In the genomic region with DNA sequence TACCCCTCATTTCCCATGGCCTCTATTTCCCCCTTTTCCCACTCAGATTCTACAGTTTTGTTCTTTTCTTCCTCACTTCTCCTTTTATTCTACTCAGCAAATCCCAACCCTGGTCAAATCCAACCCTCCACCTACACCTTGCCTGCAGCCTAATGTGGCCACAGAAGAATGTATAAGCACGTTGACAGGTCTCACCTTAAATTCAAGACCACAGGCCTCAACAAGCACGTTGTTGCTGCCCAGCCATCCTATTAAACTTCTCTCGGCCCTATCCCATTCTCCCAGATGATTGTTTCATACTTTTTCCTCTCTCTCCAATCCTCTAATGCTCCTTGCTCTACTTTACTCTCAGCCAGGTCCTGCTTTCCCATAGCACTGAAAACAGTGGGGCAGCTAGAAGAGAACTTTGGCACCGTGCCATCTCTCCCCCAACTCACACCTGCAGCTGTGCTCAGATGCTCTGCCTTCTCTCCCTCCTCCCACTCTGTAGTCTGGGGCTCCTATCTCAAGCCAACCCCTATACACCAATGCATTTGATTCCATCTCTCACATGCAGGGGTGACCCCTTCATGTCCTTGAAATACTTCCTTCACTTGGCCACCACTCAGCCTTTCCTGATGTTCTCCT, we compare ENCODE assay signal across 17 cellular contexts. TPM values are rescaled to one million over a fixed set of nuclear protein-coding genes. Genes with fewer than 3 reads are reported as not detected.
DNase-seq lines count a peak whose midpoint lies in the region; ATAC-seq and TF ChIP-seq lines count a peak whose summit lies in the region.
"Had no signal": no experiment of that assay in that cellular context is flagged by ENCODE, and none has a peak within 500 bp of the region (broad histone marks: within the 10 kb centered on the region; RNA-seq: fewer than 3 reads in every experiment).

No MANE protein-coding gene starts in this region.

- H3K4me1 Mint-ChIP-seq in CD4-positive, alpha-beta memory T cell, result peaks cover 36 to 56% (median 47%) of the 10 kb centered on the region in 4 donors
- H3K4me1 Mint-ChIP-seq: nephron had no signal

- H3K36me3 Mint-ChIP-seq in CD4-positive, alpha-beta memory T cell, result no peaks in the 10 kb centered on the region

- intact Hi-C loops in CD4-positive, alpha-beta memory T cell (cut with micrococcal nuclease), result loop anchor here (10.0 kb wide), 1 partner anchor 507 kb away; a partner anchor contains a TSS

- DNase-seq in NCI-H1436 (lab: John Stamatoyannopoulos, UW) (peak; percentile 9), NCI-H1436 treated with DMSO at 0.1 percent for 48 hours (lab: John Stamatoyannopoulos, UW) (no peak), NCI-H69 (lab: John Stamatoyannopoulos, UW) (peak; percentile 33), germinal center (ENCODE audit: low spot score) (peak; percentile 62), hypothalamus (lab: John Stamatoyannopoulos, UW) (no peak), omental fat pad (ENCODE audit: low spot score) (no peak)
- DNase-seq in CD4-positive, alpha-beta memory T cell, result no peak
- DNase-seq: SJCRH30; stimulated activated naive CD8-positive, alpha-beta T cell treated with anti-CD3 and anti-CD28 coated beads, Interleukin-15, Interleukin-2, amounts not matched to agents 100 U/mL and 50 U/mL, for 24 hours had no signal

- no peak overlapping the region for H3K27ac ChIP-seq in CD4-positive, alpha-beta memory T cell (ENCODE audit: low read depth, low read length)
- H3K27ac ChIP-seq: ascending aorta, C4-2B, coronary artery, SJCRH30, upper lobe of right lung had no signal

- H3K27ac Mint-ChIP-seq in CD4-positive, alpha-beta memory T cell, result peak overlapping the region in 6 of 7 donors; percentile 3 to 88 (median 68)
- H3K27ac Mint-ChIP-seq: GM23338, nephron had no signal

- H3K9me3 Mint-ChIP-seq in CD4-positive, alpha-beta memory T cell, result peaks cover 0 to 2% (median 0%) of the 10 kb centered on the region in 8 donors
- H3K9me3 Mint-ChIP-seq: GM23338, nephron had no signal

- no peak for TF ChIP-seq CTCF in omental fat pad (IDR thresholded peaks at IDR 0.05)

- no peak overlapping the region for H3K4me3 ChIP-seq in CD4-positive, alpha-beta memory T cell (ENCODE audit: low read length in 2 of 2)
- H3K4me3 ChIP-seq: ascending aorta, coronary artery, GM23338, lung, SJCRH30, upper lobe of right lung had no signal

- H3K9me3 ChIP-seq in CD4-positive, alpha-beta memory T cell (ENCODE audit: control insufficient read depth in 1 of 2, low read length in 2 of 2), result no peaks in the 10 kb centered on the region
- H3K9me3 ChIP-seq: ascending aorta, SJCRH30, upper lobe of right lung had no signal

- ATAC-seq in HG03457 (IDR thresholded peaks at IDR 0.05; ENCODE audit: unreplicated experiment) (no peak), omental fat pad (ENCODE audit: low FRiP score) (no peak)
- ATAC-seq: GM23338; stimulated activated naive CD8-positive, alpha-beta T cell treated with anti-CD3 and anti-CD28 coated beads, Interleukin-15, Interleukin-2, amounts not matched to agents 100 U/mL and 50 U/mL, for 24 hours; upper lobe of right lung had no signal

- no peaks in the 10 kb centered on the region for H3K27me3 ChIP-seq in CD4-positive, alpha-beta memory T cell (ENCODE audit: insufficient read depth, low read length)
- H3K27me3 ChIP-seq: ascending aorta, SJCRH30, upper lobe of right lung had no signal

- no peaks in the 10 kb centered on the region for H3K27me3 Mint-ChIP-seq in CD4-positive, alpha-beta memory T cell

- H3K4me3 Mint-ChIP-seq in CD4-positive, alpha-beta memory T cell, result peak overlapping the region in 1 of 8 donors; percentile 21
- H3K4me3 Mint-ChIP-seq: GM23338, nephron had no signal

- no peaks in the 10 kb centered on the region for H3K36me3 ChIP-seq in CD4-positive, alpha-beta memory T cell (ENCODE audit: insufficient read depth, low read length)
- H3K36me3 ChIP-seq: ascending aorta, SJCRH30, upper lobe of right lung had no signal

- POLR2A ChIA-PET in CD4-positive, alpha-beta memory T cell (lab: Charles Lee; ENCODE audit: partially characterized antibody), result interaction anchor here (1.3 to 9.5 kb wide), 2 partner anchors 16 to 17 kb away, joined by 4 to 169 read pairs; a partner anchor contains a TSS

- CTCF ChIA-PET in CD4-positive, alpha-beta memory T cell (lab: Charles Lee; ENCODE audit: partially characterized antibody), result no interaction called here

- peaks cover 33% of the 10 kb centered on the region for H3K4me1 ChIP-seq in CD4-positive, alpha-beta memory T cell (ENCODE audit: insufficient read depth, low read length)
- H3K4me1 ChIP-seq: ascending aorta, upper lobe of right lung had no signal

RNA-seq across cellular contexts. Expression of a gene that starts 6.8 kb away (rescaled TPM):
- total RNA-seq in CD4-positive, alpha-beta memory T cell, result 100 to 1,000 TPM; 122 to 129 TPM
- 10 to 100 TPM; 29.8 to 81.7 TPM for polyA plus RNA-seq in CD4-positive, alpha-beta memory T cell
- 100 to 1,000 TPM; 119 to 228 (median 158) TPM for total RNA-seq in omental fat pad

RNA-seq across cellular contexts. Expression of a gene that starts 16.5 kb away (rescaled TPM):
- 10 to 100 TPM; 48.0 to 53.4 TPM for total RNA-seq in CD4-positive, alpha-beta memory T cell
- polyA plus RNA-seq in CD4-positive, alpha-beta memory T cell, result 10 to 100 TPM; 54.9 to 76.7 TPM
- total RNA-seq in omental fat pad, result 10 to 100 TPM; 37.9 to 68.4 (median 49.7) TPM

RNA-seq across cellular contexts. Expression of a gene that starts 57.9 kb away (rescaled TPM):
- total RNA-seq in CD4-positive, alpha-beta memory T cell, result under 1 TPM; 0.49 to 0.64 TPM
- polyA plus RNA-seq in CD4-positive, alpha-beta memory T cell, result under 1 TPM in 1 of 2 donors, not detected in 1; 0.11 TPM
- total RNA-seq in omental fat pad, result 10 to 100 TPM in 3 of 4 donors, 1 to 10 TPM in 1; 1.6 to 18.5 (median 12.2) TPM

Comparison
In these comparisons a context has a peak if more than half of its experiments do, and no peak if none do; other contexts are left out.
1. DNase-seq: peak in NCI-H1436 (single experiment), NCI-H69 (single experiment) and germinal center (single experiment); none in NCI-H1436 treated with DMSO at 0.1 percent for 48 hours (single experiment), CD4-positive, alpha-beta memory T cell (0 of 5), hypothalamus (0 of 51) and omental fat pad (single experiment).